Comparison of ENCODE assay signal across 1 cellular context in the genomic region with DNA sequence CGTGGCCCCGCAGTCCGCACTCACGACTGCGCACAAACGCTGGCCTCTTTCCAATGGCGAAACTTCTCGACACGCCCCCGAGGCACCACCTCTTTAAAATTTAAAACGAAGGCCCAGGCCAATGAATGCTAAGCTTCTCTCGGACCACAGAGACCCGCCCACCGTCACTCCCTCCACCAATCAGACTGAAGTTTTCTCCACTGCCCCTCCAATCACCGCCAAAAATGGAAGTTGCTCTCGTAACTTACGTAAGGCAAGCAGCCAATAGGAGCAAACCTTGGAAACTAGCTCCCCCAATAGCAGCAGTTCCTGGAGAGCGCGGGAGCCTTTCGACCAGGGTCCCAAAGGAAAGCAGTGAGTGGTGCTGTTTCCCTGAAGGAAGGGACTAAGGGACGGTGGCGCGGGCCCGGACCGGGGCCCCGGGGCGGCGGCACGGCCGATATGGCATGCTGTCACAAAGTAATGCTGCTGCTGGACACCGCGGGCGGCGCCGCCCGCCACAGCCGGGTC.
TF ChIP-seq lines count a peak whose summit lies in the region.

A gene with protein sequence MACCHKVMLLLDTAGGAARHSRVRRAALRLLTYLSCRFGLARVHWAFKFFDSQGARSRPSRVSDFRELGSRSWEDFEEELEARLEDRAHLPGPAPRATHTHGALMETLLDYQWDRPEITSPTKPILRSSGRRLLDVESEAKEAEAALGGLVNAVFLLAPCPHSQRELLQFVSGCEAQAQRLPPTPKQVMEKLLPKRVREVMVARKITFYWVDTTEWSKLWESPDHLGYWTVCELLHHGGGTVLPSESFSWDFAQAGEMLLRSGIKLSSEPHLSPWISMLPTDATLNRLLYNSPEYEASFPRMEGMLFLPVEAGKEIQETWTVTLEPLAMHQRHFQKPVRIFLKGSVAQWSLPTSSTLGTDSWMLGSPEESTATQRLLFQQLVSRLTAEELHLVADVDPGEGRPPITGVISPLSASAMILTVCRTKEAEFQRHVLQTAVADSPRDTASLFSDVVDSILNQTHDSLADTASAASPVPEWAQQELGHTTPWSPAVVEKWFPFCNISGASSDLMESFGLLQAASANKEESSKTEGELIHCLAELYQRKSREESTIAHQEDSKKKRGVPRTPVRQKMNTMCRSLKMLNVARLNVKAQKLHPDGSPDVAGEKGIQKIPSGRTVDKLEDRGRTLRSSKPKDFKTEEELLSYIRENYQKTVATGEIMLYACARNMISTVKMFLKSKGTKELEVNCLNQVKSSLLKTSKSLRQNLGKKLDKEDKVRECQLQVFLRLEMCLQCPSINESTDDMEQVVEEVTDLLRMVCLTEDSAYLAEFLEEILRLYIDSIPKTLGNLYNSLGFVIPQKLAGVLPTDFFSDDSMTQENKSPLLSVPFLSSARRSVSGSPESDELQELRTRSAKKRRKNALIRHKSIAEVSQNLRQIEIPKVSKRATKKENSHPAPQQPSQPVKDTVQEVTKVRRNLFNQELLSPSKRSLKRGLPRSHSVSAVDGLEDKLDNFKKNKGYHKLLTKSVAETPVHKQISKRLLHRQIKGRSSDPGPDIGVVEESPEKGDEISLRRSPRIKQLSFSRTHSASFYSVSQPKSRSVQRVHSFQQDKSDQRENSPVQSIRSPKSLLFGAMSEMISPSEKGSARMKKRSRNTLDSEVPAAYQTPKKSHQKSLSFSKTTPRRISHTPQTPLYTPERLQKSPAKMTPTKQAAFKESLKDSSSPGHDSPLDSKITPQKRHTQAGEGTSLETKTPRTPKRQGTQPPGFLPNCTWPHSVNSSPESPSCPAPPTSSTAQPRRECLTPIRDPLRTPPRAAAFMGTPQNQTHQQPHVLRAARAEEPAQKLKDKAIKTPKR (N-terminal part only) (plus strand): TSS at position 324 of the 510 bp plus-strand sequence. CDS start 118 bp downstream, at position 442.

TF ChIP-seq in HepG2, 621 proteins besides CTCF, POLR2A, EP300 and RAD21 (continued from another document and continues in another):
- no peak for TF ChIP-seq PAWR (CRISPR knock-in tag; IDR thresholded peaks at IDR 0.05; ENCODE audit: borderline replicate concordance)
- TF ChIP-seq, protein P1, sequence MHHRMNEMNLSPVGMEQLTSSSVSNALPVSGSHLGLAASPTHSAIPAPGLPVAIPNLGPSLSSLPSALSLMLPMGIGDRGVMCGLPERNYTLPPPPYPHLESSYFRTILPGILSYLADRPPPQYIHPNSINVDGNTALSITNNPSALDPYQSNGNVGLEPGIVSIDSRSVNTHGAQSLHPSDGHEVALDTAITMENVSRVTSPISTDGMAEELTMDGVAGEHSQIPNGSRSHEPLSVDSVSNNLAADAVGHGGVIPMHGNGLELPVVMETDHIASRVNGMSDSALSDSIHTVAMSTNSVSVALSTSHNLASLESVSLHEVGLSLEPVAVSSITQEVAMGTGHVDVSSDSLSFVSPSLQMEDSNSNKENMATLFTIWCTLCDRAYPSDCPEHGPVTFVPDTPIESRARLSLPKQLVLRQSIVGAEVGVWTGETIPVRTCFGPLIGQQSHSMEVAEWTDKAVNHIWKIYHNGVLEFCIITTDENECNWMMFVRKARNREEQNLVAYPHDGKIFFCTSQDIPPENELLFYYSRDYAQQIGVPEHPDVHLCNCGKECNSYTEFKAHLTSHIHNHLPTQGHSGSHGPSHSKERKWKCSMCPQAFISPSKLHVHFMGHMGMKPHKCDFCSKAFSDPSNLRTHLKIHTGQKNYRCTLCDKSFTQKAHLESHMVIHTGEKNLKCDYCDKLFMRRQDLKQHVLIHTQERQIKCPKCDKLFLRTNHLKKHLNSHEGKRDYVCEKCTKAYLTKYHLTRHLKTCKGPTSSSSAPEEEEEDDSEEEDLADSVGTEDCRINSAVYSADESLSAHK (CRISPR knock-in tag; IDR thresholded peaks at IDR 0.05; ENCODE audit: borderline replicate concordance) = no peak
- TF ChIP-seq, protein P2, sequence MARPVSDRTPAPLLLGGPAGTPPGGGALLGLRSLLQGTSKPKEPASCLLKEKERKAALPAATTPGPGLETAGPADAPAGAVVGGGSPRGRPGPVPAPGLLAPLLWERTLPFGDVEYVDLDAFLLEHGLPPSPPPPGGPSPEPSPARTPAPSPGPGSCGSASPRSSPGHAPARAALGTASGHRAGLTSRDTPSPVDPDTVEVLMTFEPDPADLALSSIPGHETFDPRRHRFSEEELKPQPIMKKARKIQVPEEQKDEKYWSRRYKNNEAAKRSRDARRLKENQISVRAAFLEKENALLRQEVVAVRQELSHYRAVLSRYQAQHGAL (CRISPR knock-in tag; IDR thresholded peaks at IDR 0.05; ENCODE audit: not compliant biosample characterization) = no peak
- TF ChIP-seq, protein P3, sequence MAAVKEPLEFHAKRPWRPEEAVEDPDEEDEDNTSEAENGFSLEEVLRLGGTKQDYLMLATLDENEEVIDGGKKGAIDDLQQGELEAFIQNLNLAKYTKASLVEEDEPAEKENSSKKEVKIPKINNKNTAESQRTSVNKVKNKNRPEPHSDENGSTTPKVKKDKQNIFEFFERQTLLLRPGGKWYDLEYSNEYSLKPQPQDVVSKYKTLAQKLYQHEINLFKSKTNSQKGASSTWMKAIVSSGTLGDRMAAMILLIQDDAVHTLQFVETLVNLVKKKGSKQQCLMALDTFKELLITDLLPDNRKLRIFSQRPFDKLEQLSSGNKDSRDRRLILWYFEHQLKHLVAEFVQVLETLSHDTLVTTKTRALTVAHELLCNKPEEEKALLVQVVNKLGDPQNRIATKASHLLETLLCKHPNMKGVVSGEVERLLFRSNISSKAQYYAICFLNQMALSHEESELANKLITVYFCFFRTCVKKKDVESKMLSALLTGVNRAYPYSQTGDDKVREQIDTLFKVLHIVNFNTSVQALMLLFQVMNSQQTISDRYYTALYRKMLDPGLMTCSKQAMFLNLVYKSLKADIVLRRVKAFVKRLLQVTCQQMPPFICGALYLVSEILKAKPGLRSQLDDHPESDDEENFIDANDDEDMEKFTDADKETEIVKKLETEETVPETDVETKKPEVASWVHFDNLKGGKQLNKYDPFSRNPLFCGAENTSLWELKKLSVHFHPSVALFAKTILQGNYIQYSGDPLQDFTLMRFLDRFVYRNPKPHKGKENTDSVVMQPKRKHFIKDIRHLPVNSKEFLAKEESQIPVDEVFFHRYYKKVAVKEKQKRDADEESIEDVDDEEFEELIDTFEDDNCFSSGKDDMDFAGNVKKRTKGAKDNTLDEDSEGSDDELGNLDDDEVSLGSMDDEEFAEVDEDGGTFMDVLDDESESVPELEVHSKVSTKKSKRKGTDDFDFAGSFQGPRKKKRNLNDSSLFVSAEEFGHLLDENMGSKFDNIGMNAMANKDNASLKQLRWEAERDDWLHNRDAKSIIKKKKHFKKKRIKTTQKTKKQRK (IDR thresholded peaks at IDR 0.05; ENCODE audit: low read length) = 0 out of 2 replicates have a peak, but pooled peaks have one; percentile 24
- TF ChIP-seq, protein P4, sequence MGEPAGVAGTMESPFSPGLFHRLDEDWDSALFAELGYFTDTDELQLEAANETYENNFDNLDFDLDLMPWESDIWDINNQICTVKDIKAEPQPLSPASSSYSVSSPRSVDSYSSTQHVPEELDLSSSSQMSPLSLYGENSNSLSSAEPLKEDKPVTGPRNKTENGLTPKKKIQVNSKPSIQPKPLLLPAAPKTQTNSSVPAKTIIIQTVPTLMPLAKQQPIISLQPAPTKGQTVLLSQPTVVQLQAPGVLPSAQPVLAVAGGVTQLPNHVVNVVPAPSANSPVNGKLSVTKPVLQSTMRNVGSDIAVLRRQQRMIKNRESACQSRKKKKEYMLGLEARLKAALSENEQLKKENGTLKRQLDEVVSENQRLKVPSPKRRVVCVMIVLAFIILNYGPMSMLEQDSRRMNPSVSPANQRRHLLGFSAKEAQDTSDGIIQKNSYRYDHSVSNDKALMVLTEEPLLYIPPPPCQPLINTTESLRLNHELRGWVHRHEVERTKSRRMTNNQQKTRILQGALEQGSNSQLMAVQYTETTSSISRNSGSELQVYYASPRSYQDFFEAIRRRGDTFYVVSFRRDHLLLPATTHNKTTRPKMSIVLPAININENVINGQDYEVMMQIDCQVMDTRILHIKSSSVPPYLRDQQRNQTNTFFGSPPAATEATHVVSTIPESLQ (CRISPR knock-in tag; conservative IDR thresholded peaks at IDR 0.05) = no peak
- TF ChIP-seq TEAD2 (CRISPR knock-in tag; IDR thresholded peaks at IDR 0.05) = no peak
- TF ChIP-seq, protein P5, sequence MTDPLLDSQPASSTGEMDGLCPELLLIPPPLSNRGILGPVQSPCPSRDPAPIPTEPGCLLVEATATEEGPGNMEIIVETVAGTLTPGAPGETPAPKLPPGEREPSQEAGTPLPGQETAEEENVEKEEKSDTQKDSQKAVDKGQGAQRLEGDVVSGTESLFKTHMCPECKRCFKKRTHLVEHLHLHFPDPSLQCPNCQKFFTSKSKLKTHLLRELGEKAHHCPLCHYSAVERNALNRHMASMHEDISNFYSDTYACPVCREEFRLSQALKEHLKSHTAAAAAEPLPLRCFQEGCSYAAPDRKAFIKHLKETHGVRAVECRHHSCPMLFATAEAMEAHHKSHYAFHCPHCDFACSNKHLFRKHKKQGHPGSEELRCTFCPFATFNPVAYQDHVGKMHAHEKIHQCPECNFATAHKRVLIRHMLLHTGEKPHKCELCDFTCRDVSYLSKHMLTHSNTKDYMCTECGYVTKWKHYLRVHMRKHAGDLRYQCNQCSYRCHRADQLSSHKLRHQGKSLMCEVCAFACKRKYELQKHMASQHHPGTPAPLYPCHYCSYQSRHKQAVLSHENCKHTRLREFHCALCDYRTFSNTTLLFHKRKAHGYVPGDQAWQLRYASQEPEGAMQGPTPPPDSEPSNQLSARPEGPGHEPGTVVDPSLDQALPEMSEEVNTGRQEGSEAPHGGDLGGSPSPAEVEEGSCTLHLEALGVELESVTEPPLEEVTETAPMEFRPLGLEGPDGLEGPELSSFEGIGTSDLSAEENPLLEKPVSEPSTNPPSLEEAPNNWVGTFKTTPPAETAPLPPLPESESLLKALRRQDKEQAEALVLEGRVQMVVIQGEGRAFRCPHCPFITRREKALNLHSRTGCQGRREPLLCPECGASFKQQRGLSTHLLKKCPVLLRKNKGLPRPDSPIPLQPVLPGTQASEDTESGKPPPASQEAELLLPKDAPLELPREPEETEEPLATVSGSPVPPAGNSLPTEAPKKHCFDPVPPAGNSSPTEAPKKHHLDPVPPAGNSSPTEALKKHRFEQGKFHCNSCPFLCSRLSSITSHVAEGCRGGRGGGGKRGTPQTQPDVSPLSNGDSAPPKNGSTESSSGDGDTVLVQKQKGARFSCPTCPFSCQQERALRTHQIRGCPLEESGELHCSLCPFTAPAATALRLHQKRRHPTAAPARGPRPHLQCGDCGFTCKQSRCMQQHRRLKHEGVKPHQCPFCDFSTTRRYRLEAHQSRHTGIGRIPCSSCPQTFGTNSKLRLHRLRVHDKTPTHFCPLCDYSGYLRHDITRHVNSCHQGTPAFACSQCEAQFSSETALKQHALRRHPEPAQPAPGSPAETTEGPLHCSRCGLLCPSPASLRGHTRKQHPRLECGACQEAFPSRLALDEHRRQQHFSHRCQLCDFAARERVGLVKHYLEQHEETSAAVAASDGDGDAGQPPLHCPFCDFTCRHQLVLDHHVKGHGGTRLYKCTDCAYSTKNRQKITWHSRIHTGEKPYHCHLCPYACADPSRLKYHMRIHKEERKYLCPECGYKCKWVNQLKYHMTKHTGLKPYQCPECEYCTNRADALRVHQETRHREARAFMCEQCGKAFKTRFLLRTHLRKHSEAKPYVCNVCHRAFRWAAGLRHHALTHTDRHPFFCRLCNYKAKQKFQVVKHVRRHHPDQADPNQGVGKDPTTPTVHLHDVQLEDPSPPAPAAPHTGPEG (CRISPR knock-in tag; IDR thresholded peaks at IDR 0.05) = no peak
- no peak for TF ChIP-seq ZBTB42 (CRISPR knock-in tag; IDR thresholded peaks at IDR 0.05)
- TF ChIP-seq, protein P6, sequence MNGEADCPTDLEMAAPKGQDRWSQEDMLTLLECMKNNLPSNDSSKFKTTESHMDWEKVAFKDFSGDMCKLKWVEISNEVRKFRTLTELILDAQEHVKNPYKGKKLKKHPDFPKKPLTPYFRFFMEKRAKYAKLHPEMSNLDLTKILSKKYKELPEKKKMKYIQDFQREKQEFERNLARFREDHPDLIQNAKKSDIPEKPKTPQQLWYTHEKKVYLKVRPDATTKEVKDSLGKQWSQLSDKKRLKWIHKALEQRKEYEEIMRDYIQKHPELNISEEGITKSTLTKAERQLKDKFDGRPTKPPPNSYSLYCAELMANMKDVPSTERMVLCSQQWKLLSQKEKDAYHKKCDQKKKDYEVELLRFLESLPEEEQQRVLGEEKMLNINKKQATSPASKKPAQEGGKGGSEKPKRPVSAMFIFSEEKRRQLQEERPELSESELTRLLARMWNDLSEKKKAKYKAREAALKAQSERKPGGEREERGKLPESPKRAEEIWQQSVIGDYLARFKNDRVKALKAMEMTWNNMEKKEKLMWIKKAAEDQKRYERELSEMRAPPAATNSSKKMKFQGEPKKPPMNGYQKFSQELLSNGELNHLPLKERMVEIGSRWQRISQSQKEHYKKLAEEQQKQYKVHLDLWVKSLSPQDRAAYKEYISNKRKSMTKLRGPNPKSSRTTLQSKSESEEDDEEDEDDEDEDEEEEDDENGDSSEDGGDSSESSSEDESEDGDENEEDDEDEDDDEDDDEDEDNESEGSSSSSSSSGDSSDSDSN (CRISPR knock-in tag; IDR thresholded peaks at IDR 0.05) = peak; percentile 54; the same call in 1 of the 2 replicates
- TF ChIP-seq NFE2L1 (CRISPR knock-in tag; IDR thresholded peaks at IDR 0.05; ENCODE audit: borderline replicate concordance) = no peak
- TF ChIP-seq ZNF672 (CRISPR knock-in tag; IDR thresholded peaks at IDR 0.05) = peak; percentile 80; the same call in 1 of the 2 replicates
- no peak for TF ChIP-seq XRCC5 (optimal IDR thresholded peaks at IDR 0.05; ENCODE audit: low read length)
- no peak for TF ChIP-seq BRD4 (CRISPR knock-in tag; IDR thresholded peaks at IDR 0.05)
- no peak for TF ChIP-seq RNF2 (conservative IDR thresholded peaks at IDR 0.05; ENCODE audit: low read depth)
- no peak for TF ChIP-seq ZNF766 (CRISPR knock-in tag; IDR thresholded peaks at IDR 0.05; ENCODE audit: borderline replicate concordance)
- no peak for TF ChIP-seq EZH2 (conservative IDR thresholded peaks at IDR 0.05; ENCODE audit: low read depth, low read length)
- TF ChIP-seq ZNF776 (CRISPR knock-in tag; IDR thresholded peaks at IDR 0.05) = no peak
- TF ChIP-seq ZEB1 (IDR thresholded peaks at IDR 0.05; ENCODE audit: insufficient replicate concordance, low read depth) = no peak
- TF ChIP-seq ZNF331 (CRISPR knock-in tag; IDR thresholded peaks at IDR 0.05) = peak; percentile 11; the same call in 1 of the 2 replicates
- TF ChIP-seq ZNF207 (IDR thresholded peaks at IDR 0.05; ENCODE audit: borderline replicate concordance) = no peak
- TF ChIP-seq, protein P7, sequence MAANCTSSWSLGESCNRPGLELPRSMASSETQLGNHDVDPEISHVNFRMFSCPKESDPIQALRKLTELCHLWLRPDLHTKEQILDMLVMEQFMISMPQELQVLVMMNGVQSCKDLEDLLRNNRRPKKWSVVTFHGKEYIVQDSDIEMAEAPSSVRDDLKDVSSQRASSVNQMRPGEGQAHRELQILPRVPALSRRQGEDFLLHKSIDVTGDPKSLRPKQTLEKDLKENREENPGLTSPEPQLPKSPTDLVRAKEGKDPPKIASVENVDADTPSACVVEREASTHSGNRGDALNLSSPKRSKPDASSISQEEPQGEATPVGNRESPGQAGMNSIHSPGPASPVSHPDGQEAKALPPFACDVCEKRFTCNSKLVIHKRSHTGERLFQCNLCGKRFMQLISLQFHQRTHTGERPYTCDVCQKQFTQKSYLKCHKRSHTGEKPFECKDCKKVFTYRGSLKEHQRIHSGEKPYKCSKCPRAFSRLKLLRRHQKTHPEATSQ (CRISPR knock-in tag; IDR thresholded peaks at IDR 0.05; ENCODE audit: borderline replicate concordance) = peak; percentile 91
